ENCODE assay signal across 12 cellular contexts in the genomic region with DNA sequence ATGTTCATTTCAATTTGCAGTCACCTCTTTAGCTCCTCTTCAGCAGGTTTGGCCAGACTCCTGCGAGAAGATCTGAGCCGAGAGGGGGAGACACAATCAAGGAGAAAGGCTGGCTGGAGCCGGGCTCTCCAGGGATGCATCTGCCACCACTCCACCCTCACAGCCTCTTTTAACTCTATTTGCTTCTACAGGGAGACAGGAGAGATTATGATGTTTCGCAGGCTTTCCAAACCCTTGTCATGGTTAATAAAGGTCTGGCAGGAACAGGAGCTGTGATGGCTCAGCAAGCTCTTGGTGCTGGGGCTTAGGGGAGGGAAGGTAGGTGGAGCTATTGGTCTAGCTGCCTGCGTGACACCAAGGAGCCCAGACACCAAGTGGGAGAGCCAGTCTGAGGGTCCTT.
DNase-seq lines count a peak whose midpoint lies in the region; ATAC-seq and TF ChIP-seq lines count a peak whose summit lies in the region.
"Had no signal": no experiment of that assay in that cellular context is flagged by ENCODE, and none has a peak within 500 bp of the region (broad histone marks: within the 10 kb centered on the region; RNA-seq: fewer than 3 reads in every experiment).

No MANE protein-coding gene starts in this region.

- DNase-seq in AG10803 (ENCODE audit: low read depth) (peak; percentile 36), astrocyte of the cerebellum (ENCODE audit: low read depth) (peak; percentile 80), iPS-NIHi7 (ENCODE audit: extremely low spot score) (peak; percentile 37), pons (ENCODE audit: low spot score) (no peak)
- DNase-seq in stimulated activated naive CD4-positive, alpha-beta T cell treated with Interleukin-2 at 50 U/mL for 16 hours (lab: John Stamatoyannopoulos, UW): no peak
- DNase-seq in stimulated activated naive CD8-positive, alpha-beta T cell treated with anti-CD3 and anti-CD28 coated beads, Interleukin-15, Interleukin-2, amounts not matched to agents 100 U/mL and 50 U/mL, for 24 hours: no peak
- DNase-seq: naive thymus-derived CD8-positive, alpha-beta T cell; NCI-H2171; stimulated activated CD4-positive, alpha-beta T cell treated with anti-CD3 and anti-CD28 coated beads, Interleukin-2, amount 100 ng/mL, for 24 hours had no signal

- in situ Hi-C loops in astrocyte of the cerebellum (cut with HindIII; ENCODE audit: low sequenced_read_pairs): no loop called here

- TF ChIP-seq CTCF in AG10803 (conservative IDR thresholded peaks at IDR 0.05; ENCODE audit: low read length): peak; percentile 66
- TF ChIP-seq CTCF in astrocyte of the cerebellum (IDR thresholded peaks at IDR 0.05; ENCODE audit: low read depth, low read length, missing control alignments): peak; percentile 60

- 0 out of 2 replicates have a peak, but pooled peaks have one; percentile 15 for TF ChIP-seq RAD21 in Ishikawa (IDR thresholded peaks at IDR 0.05; ENCODE audit: low read depth)

- TF ChIP-seq EP300 in Ishikawa (IDR thresholded peaks at IDR 0.05; ENCODE audit: borderline replicate concordance): no peak

- ATAC-seq in GM18519 (IDR thresholded peaks at IDR 0.05; ENCODE audit: low FRiP score, unreplicated experiment): no peak
- no peak for ATAC-seq in stimulated activated naive CD8-positive, alpha-beta T cell treated with anti-CD3 and anti-CD28 coated beads, Interleukin-15, Interleukin-2, amounts not matched to agents 100 U/mL and 50 U/mL, for 24 hours
- ATAC-seq: naive thymus-derived CD8-positive, alpha-beta T cell had no signal

- H3K4me3 ChIP-seq in AG10803 (ENCODE audit: low read length): no peak overlapping the region
- no peak overlapping the region for H3K4me3 ChIP-seq in astrocyte of the cerebellum (ENCODE audit: low read depth, low read length)
- H3K4me3 ChIP-seq: thoracic aorta had no signal

TF ChIP-seq in Ishikawa, 13 proteins besides CTCF, POLR2A, EP300 and RAD21:
- TF ChIP-seq, protein P1, sequence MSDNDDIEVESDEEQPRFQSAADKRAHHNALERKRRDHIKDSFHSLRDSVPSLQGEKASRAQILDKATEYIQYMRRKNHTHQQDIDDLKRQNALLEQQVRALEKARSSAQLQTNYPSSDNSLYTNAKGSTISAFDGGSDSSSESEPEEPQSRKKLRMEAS (IDR thresholded peaks at IDR 0.05): no peak
- TF ChIP-seq, protein P2, sequence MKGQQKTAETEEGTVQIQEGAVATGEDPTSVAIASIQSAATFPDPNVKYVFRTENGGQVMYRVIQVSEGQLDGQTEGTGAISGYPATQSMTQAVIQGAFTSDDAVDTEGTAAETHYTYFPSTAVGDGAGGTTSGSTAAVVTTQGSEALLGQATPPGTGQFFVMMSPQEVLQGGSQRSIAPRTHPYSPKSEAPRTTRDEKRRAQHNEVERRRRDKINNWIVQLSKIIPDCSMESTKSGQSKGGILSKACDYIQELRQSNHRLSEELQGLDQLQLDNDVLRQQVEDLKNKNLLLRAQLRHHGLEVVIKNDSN (IDR thresholded peaks at IDR 0.05): no peak
- TF ChIP-seq NFIC (IDR thresholded peaks at IDR 0.05) (no peak), CREB1 (IDR thresholded peaks at IDR 0.05; ENCODE audit: low read depth) (no peak), ZBTB7A (IDR thresholded peaks at IDR 0.05; ENCODE audit: low read depth) (no peak), EGR1 (IDR thresholded peaks at IDR 0.05) (no peak), TAF1 (IDR thresholded peaks at IDR 0.05; ENCODE audit: low read depth) (no peak), TCF12 (IDR thresholded peaks at IDR 0.05; ENCODE audit: low read depth) (no peak), YY1 (IDR thresholded peaks at IDR 0.05; ENCODE audit: low read depth) (no peak), TEAD4 (IDR thresholded peaks at IDR 0.05) (no peak), CEBPB (IDR thresholded peaks at IDR 0.05) (no peak), FOXM1 (IDR thresholded peaks at IDR 0.05; ENCODE audit: borderline replicate concordance, low read depth) (no peak)
- TF ChIP-seq, protein P3, sequence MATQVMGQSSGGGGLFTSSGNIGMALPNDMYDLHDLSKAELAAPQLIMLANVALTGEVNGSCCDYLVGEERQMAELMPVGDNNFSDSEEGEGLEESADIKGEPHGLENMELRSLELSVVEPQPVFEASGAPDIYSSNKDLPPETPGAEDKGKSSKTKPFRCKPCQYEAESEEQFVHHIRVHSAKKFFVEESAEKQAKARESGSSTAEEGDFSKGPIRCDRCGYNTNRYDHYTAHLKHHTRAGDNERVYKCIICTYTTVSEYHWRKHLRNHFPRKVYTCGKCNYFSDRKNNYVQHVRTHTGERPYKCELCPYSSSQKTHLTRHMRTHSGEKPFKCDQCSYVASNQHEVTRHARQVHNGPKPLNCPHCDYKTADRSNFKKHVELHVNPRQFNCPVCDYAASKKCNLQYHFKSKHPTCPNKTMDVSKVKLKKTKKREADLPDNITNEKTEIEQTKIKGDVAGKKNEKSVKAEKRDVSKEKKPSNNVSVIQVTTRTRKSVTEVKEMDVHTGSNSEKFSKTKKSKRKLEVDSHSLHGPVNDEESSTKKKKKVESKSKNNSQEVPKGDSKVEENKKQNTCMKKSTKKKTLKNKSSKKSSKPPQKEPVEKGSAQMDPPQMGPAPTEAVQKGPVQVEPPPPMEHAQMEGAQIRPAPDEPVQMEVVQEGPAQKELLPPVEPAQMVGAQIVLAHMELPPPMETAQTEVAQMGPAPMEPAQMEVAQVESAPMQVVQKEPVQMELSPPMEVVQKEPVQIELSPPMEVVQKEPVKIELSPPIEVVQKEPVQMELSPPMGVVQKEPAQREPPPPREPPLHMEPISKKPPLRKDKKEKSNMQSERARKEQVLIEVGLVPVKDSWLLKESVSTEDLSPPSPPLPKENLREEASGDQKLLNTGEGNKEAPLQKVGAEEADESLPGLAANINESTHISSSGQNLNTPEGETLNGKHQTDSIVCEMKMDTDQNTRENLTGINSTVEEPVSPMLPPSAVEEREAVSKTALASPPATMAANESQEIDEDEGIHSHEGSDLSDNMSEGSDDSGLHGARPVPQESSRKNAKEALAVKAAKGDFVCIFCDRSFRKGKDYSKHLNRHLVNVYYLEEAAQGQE (IDR thresholded peaks at IDR 0.05; ENCODE audit: low read depth): no peak

Comparison
In these comparisons a context has a peak if more than half of its experiments do, and no peak if none do; other contexts are left out.
1. DNase-seq: peak in AG10803 (single experiment), astrocyte of the cerebellum (single experiment) and iPS-NIHi7 (single experiment); none in stimulated activated naive CD4-positive, alpha-beta T cell treated with Interleukin-2 at 50 U/mL for 16 hours (single experiment), stimulated activated naive CD8-positive, alpha-beta T cell treated with anti-CD3 and anti-CD28 coated beads, Interleukin-15, Interleukin-2, amounts not matched to agents 100 U/mL and 50 U/mL, for 24 hours (single experiment) and pons (single experiment).